In genomic region chr1:85847356-85847755, GRCh38 we compare ENCODE assay signal across 18 cellular contexts.
"Had no signal": no experiment of that assay in that cellular context is flagged by ENCODE, and none has a peak within 500 bp of the region (broad histone marks: within the 10 kb centered on the region; RNA-seq: fewer than 3 reads in every experiment).

No MANE protein-coding gene starts in this region.

- H3K36me3 Mint-ChIP-seq: naive thymus-derived CD4-positive, alpha-beta T cell had no signal

- H3K4me1 Mint-ChIP-seq: naive thymus-derived CD4-positive, alpha-beta T cell; nephron progenitor cell had no signal

- H3K4me1 ChIP-seq: heart right ventricle, psoas muscle had no signal

- ATAC-seq: heart right ventricle; left lobe of liver; naive thymus-derived CD4-positive, alpha-beta T cell; psoas muscle; sciatic nerve had no signal

- FAIRE-seq: colon, frontal cortex had no signal

- H3K4me3 ChIP-seq: esophagus squamous epithelium, heart right ventricle, psoas muscle, skin epidermis, stomach had no signal

- H3K27ac Mint-ChIP-seq: naive thymus-derived CD4-positive, alpha-beta T cell; nephron progenitor cell had no signal

- H3K9me3 ChIP-seq: esophagus squamous epithelium, heart right ventricle, psoas muscle, stomach had no signal

- H3K4me3 Mint-ChIP-seq: naive thymus-derived CD4-positive, alpha-beta T cell; nephron progenitor cell had no signal

- DNase-seq: dermis blood vessel endothelial cell; esophagus squamous epithelium; heart right ventricle; hypothalamus; islet precursor cell; mammary epithelial cell; naive thymus-derived CD4-positive, alpha-beta T cell; nephron progenitor cell; psoas muscle; retina; stimulated activated CD4-positive, alpha-beta T cell treated with anti-CD3 and anti-CD28 coated beads, Interleukin-12 subunit alpha, Interleukin-12 subunit beta, amount 100 ng/mL, for 4 hours; stimulated activated naive CD4-positive, alpha-beta T cell; stomach had no signal

- H3K27me3 ChIP-seq: esophagus squamous epithelium, heart right ventricle, stomach had no signal

- H3K27ac ChIP-seq: esophagus squamous epithelium, heart right ventricle, psoas muscle, skin epidermis, stomach had no signal

- H3K9me3 Mint-ChIP-seq: naive thymus-derived CD4-positive, alpha-beta T cell; nephron progenitor cell had no signal

- H3K36me3 ChIP-seq: esophagus squamous epithelium, heart right ventricle, stomach had no signal
